2 cellular contexts compared by ENCODE assay signal in the genomic region with DNA sequence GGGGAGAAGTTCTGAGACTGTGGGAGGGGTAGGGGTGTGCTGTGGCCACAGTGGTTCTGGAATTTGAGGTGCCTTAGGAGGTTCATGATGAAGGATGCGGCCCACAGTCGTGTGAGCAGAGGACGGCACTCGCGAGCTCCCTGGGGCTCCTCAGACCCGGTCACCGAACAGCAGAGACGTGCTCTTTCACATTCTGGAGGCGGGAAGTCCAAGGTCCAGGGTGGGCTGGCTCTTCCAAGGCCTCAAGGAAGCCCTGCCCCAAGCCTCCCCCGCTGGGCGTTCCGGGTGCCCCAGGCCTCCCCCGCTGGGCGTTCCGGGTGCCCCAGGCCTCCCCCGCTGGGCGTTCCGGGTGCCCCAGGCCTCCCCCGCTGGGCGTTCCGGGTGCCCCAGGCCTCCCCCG. TPM values are rescaled to one million over a fixed set of nuclear protein-coding genes. Genes with fewer than 3 reads are reported as not detected.
"Had no signal": no experiment of that assay in that cellular context is flagged by ENCODE, and none has a peak within 500 bp of the region (broad histone marks: within the 10 kb centered on the region; RNA-seq: fewer than 3 reads in every experiment).

No MANE protein-coding gene starts in this region.

RNA-seq across cellular contexts. Expression of a gene that starts 33.7 kb away (rescaled TPM):
- polyA plus RNA-seq: GM23248, IgD-negative memory B cell had no signal
